In the genomic region with DNA sequence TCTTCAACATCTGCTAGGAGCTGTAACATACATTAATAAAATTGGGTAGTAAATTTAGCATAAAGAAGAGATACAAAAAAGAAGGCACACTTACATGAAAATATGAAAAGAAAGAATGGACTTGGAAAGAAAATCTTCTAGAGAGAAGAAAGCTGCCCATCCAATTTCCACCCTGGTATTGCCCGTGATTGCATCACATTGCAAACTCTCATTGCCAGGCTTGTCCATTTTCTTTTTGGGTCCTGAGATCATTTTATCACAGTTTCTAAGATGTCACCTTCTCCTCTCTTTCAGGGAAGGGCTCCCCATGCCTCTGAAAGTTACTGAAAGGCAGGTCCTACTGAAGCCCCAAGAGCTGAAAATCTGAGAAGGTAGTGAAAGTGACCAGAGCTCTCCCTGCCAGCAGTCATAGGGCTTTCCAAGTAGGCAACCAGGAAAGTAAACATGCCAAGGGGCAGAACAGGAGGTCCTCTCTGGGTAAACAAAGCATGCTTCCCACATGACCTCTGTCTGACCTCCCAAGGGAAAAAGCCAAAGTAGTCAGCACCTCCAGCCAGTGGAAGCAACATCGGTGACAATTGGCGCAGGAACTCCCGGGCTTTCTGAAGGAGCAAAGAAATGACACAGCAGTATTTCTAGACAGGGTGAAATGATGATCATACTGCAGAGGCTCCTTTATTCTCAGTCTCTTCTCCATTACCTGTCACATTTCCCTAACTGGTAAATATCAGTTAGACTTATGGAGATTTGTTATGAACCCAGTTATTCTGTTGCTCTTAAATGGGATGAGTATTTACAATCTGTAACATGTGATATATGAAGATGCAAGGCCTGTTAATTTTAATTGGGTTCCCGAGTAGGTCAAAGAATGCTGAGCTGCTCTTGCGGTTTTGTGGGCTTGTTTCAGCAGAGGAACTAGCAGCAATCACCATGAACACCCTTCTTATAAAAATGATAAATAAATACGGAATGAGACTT, we compare ENCODE assay signal across 1 cellular context.
A peak's percentile ranks its signal among the peaks of the same experiment; 100 is the strongest.
TF ChIP-seq lines count a peak whose summit lies in the region.

No MANE protein-coding gene starts in this region.

TF ChIP-seq in HEK293, 187 proteins besides CTCF, POLR2A, EP300 and RAD21 (continued from another document and continues in another):
- TF ChIP-seq PRDM2 (tag by site-specific recombination; IDR thresholded peaks at IDR 0.05; ENCODE audit: borderline replicate concordance) (no peak), ZNF18 (tag by site-specific recombination; IDR thresholded peaks at IDR 0.05) (no peak), ZFP69B (tag by site-specific recombination; IDR thresholded peaks at IDR 0.05) (0 out of 2 replicates have a peak, but pooled peaks have one; percentile 16), ZNF138 (tag by site-specific recombination; IDR thresholded peaks at IDR 0.05; ENCODE audit: borderline replicate concordance) (no peak), ZNF623 (tag by site-specific recombination; IDR thresholded peaks at IDR 0.05) (no peak), ZNF394 (tag by site-specific recombination; IDR thresholded peaks at IDR 0.05; ENCODE audit: borderline replicate concordance) (no peak), ZNF830 (tag by site-specific recombination; IDR thresholded peaks at IDR 0.05; ENCODE audit: low read depth) (no peak), ZNF2 (tag by site-specific recombination; IDR thresholded peaks at IDR 0.05) (no peak), SETDB1 (IDR thresholded peaks at IDR 0.05; ENCODE audit: insufficient read length, low read length) (no peak), IKZF3 (tag by site-specific recombination; IDR thresholded peaks at IDR 0.05) (no peak), WT1 (tag by site-specific recombination; IDR thresholded peaks at IDR 0.05) (no peak), ZXDB (tag by site-specific recombination; IDR thresholded peaks at IDR 0.05) (no peak), ZBTB21 (tag by site-specific recombination; IDR thresholded peaks at IDR 0.05) (no peak), ZBTB8A (tag by site-specific recombination; IDR thresholded peaks at IDR 0.05) (no peak), YY1 (tag by site-specific recombination; IDR thresholded peaks at IDR 0.05) (no peak), ZNF518A (tag by site-specific recombination; conservative IDR thresholded peaks at IDR 0.05; ENCODE audit: low read depth) (peak; percentile 36), ZNF221 (tag by site-specific recombination; IDR thresholded peaks at IDR 0.05; ENCODE audit: borderline replicate concordance) (no peak), ZNF560 (tag by site-specific recombination; IDR thresholded peaks at IDR 0.05; ENCODE audit: borderline replicate concordance) (no peak), ZNF214 (tag by site-specific recombination; IDR thresholded peaks at IDR 0.05; ENCODE audit: borderline replicate concordance) (no peak), ZNF692 (tag by site-specific recombination; IDR thresholded peaks at IDR 0.05) (peak; percentile 11; the same call in 1 of the 2 replicates), MYNN (tag by site-specific recombination; IDR thresholded peaks at IDR 0.05; ENCODE audit: borderline replicate concordance) (no peak), ZNF791 (tag by site-specific recombination; IDR thresholded peaks at IDR 0.05) (no peak), ZNF660 (tag by site-specific recombination; IDR thresholded peaks at IDR 0.05) (no peak), ZNF391 (tag by site-specific recombination; IDR thresholded peaks at IDR 0.05; ENCODE audit: borderline replicate concordance, low read depth) (no peak), KLF1 (tag by site-specific recombination; IDR thresholded peaks at IDR 0.05) (no peak), ZNF112 (tag by site-specific recombination; IDR thresholded peaks at IDR 0.05) (no peak), ZNF785 (tag by site-specific recombination; IDR thresholded peaks at IDR 0.05) (no peak)
- TF ChIP-seq, protein P1, sequence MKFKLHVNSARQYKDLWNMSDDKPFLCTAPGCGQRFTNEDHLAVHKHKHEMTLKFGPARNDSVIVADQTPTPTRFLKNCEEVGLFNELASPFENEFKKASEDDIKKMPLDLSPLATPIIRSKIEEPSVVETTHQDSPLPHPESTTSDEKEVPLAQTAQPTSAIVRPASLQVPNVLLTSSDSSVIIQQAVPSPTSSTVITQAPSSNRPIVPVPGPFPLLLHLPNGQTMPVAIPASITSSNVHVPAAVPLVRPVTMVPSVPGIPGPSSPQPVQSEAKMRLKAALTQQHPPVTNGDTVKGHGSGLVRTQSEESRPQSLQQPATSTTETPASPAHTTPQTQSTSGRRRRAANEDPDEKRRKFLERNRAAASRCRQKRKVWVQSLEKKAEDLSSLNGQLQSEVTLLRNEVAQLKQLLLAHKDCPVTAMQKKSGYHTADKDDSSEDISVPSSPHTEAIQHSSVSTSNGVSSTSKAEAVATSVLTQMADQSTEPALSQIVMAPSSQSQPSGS (tag by site-specific recombination; IDR thresholded peaks at IDR 0.05; ENCODE audit: low read depth) = no peak
- TF ChIP-seq, protein P2, sequence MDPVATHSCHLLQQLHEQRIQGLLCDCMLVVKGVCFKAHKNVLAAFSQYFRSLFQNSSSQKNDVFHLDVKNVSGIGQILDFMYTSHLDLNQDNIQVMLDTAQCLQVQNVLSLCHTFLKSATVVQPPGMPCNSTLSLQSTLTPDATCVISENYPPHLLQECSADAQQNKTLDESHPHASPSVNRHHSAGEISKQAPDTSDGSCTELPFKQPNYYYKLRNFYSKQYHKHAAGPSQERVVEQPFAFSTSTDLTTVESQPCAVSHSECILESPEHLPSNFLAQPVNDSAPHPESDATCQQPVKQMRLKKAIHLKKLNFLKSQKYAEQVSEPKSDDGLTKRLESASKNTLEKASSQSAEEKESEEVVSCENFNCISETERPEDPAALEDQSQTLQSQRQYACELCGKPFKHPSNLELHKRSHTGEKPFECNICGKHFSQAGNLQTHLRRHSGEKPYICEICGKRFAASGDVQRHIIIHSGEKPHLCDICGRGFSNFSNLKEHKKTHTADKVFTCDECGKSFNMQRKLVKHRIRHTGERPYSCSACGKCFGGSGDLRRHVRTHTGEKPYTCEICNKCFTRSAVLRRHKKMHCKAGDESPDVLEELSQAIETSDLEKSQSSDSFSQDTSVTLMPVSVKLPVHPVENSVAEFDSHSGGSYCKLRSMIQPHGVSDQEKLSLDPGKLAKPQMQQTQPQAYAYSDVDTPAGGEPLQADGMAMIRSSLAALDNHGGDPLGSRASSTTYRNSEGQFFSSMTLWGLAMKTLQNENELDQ (tag by site-specific recombination; IDR thresholded peaks at IDR 0.05; ENCODE audit: low read depth) = no peak
- TF ChIP-seq, protein P3, sequence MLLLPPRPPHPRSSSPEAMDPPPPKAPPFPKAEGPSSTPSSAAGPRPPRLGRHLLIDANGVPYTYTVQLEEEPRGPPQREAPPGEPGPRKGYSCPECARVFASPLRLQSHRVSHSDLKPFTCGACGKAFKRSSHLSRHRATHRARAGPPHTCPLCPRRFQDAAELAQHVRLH (tag by site-specific recombination; IDR thresholded peaks at IDR 0.05) = no peak
